Comparison of ENCODE assay signal across 1 cellular context in genomic region chr16:4624827-4625616, GRCh38.
TF ChIP-seq lines count a peak whose summit lies in the region.

No MANE protein-coding gene starts in this region.

TF ChIP-seq in GM12878, 131 proteins besides CTCF, POLR2A, EP300 and RAD21 (continued from another document):
- TF ChIP-seq MXI1 (IDR thresholded peaks at IDR 0.05; ENCODE audit: low read depth, low read length) (0 out of 2 replicates have a peak, but pooled peaks have one; percentile 12), IRF3 (IDR thresholded peaks at IDR 0.05) (no peak), USF2 (IDR thresholded peaks at IDR 0.05; ENCODE audit: borderline replicate concordance, low read depth, low read length) (no peak), CREM (IDR thresholded peaks at IDR 0.05; ENCODE audit: low read depth) (peak; percentile 67; the same call in 1 of the 2 replicates), YY1 (IDR thresholded peaks at IDR 0.05; ENCODE audit: low read depth, low read length) (peak; percentile 56)
